In the genomic region with DNA sequence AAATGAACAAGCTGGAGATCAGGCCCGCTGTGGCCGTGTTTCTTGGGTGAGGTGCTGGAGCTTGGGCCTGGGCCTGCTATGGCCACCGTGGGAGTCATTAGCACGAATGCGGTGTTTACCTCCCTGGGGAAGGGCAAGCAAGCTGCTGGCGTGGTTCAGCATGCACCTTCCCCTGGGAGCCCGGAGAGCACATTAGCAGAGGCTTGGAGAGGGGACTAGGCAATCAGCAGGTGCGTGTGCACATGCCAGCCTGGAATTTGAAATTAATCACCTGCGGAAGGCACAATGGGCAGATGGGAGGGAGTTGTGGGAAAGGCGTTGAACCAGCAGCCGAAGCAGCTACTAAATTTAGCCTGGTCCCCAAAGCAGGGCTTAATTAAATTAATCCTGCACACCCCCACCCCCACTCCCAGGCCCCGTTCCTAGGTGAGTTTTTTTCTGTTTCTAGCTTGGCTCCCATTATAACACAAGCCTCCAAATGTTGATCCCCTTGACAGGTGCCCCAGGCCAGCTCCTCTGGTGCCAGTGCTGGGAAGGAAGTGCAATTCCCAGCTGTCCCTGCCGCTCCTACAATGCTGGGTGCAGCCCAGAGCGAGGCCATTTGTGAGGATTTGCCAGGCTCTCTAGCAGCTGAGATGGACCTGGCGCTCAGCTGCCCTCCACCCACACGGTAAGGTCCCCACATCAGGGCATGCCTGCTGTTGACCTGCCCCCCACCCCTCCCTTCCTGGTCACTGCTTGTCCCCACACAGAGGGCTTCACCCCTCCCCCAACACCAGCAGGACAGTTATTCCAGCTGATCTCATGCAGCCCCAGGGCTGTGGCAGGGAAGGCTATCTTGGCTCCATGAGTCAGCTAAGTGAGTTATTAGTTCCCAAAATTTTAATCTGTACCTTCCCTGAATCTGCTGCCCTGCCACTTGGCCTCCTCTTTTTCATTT, we compare ENCODE assay signal across 12 cellular contexts.
DNase-seq lines count a peak whose midpoint lies in the region; ATAC-seq, FAIRE-seq and TF ChIP-seq lines count a peak whose summit lies in the region.
"Had no signal": no experiment of that assay in that cellular context is flagged by ENCODE, and none has a peak within 500 bp of the region (broad histone marks: within the 10 kb centered on the region; RNA-seq: fewer than 3 reads in every experiment).

No MANE protein-coding gene starts in this region.

- POLR2A ChIA-PET in naive thymus-derived CD8-positive, alpha-beta T cell (lab: Charles Lee), result no interaction called here

- no peak overlapping the region for H4K91ac ChIP-seq in H9 (ENCODE audit: insufficient read length, low read depth, low read length)

- H3K23ac ChIP-seq in H9 (ENCODE audit: insufficient read length, low read depth, low read length), result no peak overlapping the region

- no peak for TF ChIP-seq CTCF in H9 (conservative IDR thresholded peaks at IDR 0.05)
- no peak for TF ChIP-seq CTCF in WERI-Rb-1 (IDR thresholded peaks at IDR 0.05; ENCODE audit: low read depth, low read length)
- no peak for TF ChIP-seq CTCF in pancreas (IDR thresholded peaks at IDR 0.05)

- H2BK120ac ChIP-seq in H9 (ENCODE audit: low read depth, low read length, poor library complexity, severe bottlenecking), result no peak overlapping the region

- no peak overlapping the region for H2AFZ ChIP-seq in H9 (ENCODE audit: low read length)

- H3T11ph ChIP-seq in H9 (ENCODE audit: low read length), result no peak overlapping the region

- H4K20me1 ChIP-seq in H9 (ENCODE audit: control insufficient read depth, insufficient read depth, insufficient read length), result no peaks in the 10 kb centered on the region

- H3K9me3 ChIP-seq in H9 (ENCODE audit: control insufficient read depth, low read depth, low read length) (no peaks in the 10 kb centered on the region), WERI-Rb-1 (ENCODE audit: severe bottlenecking) (no peaks in the 10 kb centered on the region), pancreas (no peaks in the 10 kb centered on the region)

- H2BK5ac ChIP-seq in H9 (ENCODE audit: insufficient read length, low read length), result no peak overlapping the region

- H3K9ac ChIP-seq in H9 (ENCODE audit: extremely low read depth, insufficient read length, low read length), result no peak overlapping the region

- no peak overlapping the region for H4K5ac ChIP-seq in H9 (ENCODE audit: insufficient read length, low read depth, low read length)

- peaks cover 3% of the 10 kb centered on the region; the same call in 1 of the 2 replicates for H3K27me3 Mint-ChIP-seq in H9 (ENCODE audit: low read depth)
- H3K27me3 Mint-ChIP-seq in naive thymus-derived CD8-positive, alpha-beta T cell, result peaks cover 0 to 1% (median 0%) of the 10 kb centered on the region in 5 donors

- H3K36me3 ChIP-seq in WERI-Rb-1 (no peaks in the 10 kb centered on the region), pancreas (no peaks in the 10 kb centered on the region)

- no peak overlapping the region for H3K27ac ChIP-seq in H9 (ENCODE audit: insufficient read length, low read depth, low read length)
- peak overlapping the region; percentile 64 for H3K27ac ChIP-seq in WERI-Rb-1
- peak overlapping the region in 2 of 4 donors; percentile 2 to 36 for H3K27ac ChIP-seq in pancreas

- H3K79me2 ChIP-seq in H9 (ENCODE audit: insufficient read depth, low read length), result no peaks in the 10 kb centered on the region

- H2BK20ac ChIP-seq in H9 (ENCODE audit: low read depth, low read length, poor library complexity, severe bottlenecking), result no peak overlapping the region

- no peaks in the 10 kb centered on the region for H3K79me1 ChIP-seq in H9 (ENCODE audit: insufficient read depth, low read depth, low read length, poor library complexity, severe bottlenecking)

- intact Hi-C loops in pancreas (cut with DNase I), result no loop called here

- H3K4me1 ChIP-seq in H9 (ENCODE audit: insufficient read depth, low read length) (no peaks in the 10 kb centered on the region), pancreas (no peaks in the 10 kb centered on the region)

- no peak overlapping the region for H2AK5ac ChIP-seq in H9 (ENCODE audit: insufficient read length, low read length)

- peak; percentile 68 to 88 (median 77) for ATAC-seq in pancreas
- no peak for ATAC-seq in HG03460 (IDR thresholded peaks at IDR 0.05; ENCODE audit: unreplicated experiment)
- ATAC-seq in naive thymus-derived CD8-positive, alpha-beta T cell, result no peak

- peak overlapping the region in 1 of 3 experiments; percentile 44; a peak in 1 of 7 replicates for H3K27ac Mint-ChIP-seq in H9
- no peak overlapping the region for H3K27ac Mint-ChIP-seq in naive thymus-derived CD8-positive, alpha-beta T cell
- H3K27ac Mint-ChIP-seq: IgD-negative memory B cell had no signal

- H3K18ac ChIP-seq in H9 (ENCODE audit: insufficient read length, low read depth, low read length), result no peak overlapping the region

- H3K27me3 ChIP-seq in H9 (ENCODE audit: insufficient read depth, low read length) (no peaks in the 10 kb centered on the region), WERI-Rb-1 (ENCODE audit: insufficient read depth, low read depth, severe bottlenecking) (no peaks in the 10 kb centered on the region), pancreas (no peaks in the 10 kb centered on the region)

- no peak for FAIRE-seq in pancreas (lab: Jason Lieb, UNC)
- FAIRE-seq: frontal cortex, G401.6 had no signal

- whole genome bisulfite sequencing in H9 (ENCODE audit: extremely low coverage, insufficient read length, low lambda C conversion rate), result no CpG with 5 or more reads among the region's 16 CpGs
- 53 to 55% methylated on average over 16 of the region's 16 CpGs for WGBS in pancreas, 2 donors

- H3K9me3 Mint-ChIP-seq in H9, result no peaks in the 10 kb centered on the region
- H3K9me3 Mint-ChIP-seq in naive thymus-derived CD8-positive, alpha-beta T cell, result no peaks in the 10 kb centered on the region

- no peaks in the 10 kb centered on the region for H3K23me2 ChIP-seq in H9 (ENCODE audit: insufficient read length, low read depth, low read length, poor library complexity, severe bottlenecking)

- no peak overlapping the region for H4K8ac ChIP-seq in H9 (replicated peaks; ENCODE audit: insufficient read length, low read depth, low read length)

- H3K4me1 Mint-ChIP-seq in H9, result peaks cover 12 to 33% of the 10 kb centered on the region in 2 experiments
- H3K4me1 Mint-ChIP-seq in naive thymus-derived CD8-positive, alpha-beta T cell, result no peaks in the 10 kb centered on the region
- H3K4me1 Mint-ChIP-seq: IgD-negative memory B cell had no signal

- no peak overlapping the region for H3K4me3 Mint-ChIP-seq in H9
- no peak overlapping the region for H3K4me3 Mint-ChIP-seq in naive thymus-derived CD8-positive, alpha-beta T cell

- H3K4me3 ChIP-seq in WERI-Rb-1 (ENCODE audit: low read depth, low read length) (no peak overlapping the region), pancreas (no peak overlapping the region)

- no peak overlapping the region for H3K4ac ChIP-seq in H9 (ENCODE audit: low read depth, low read length)

- H2BK15ac ChIP-seq in H9 (ENCODE audit: low read depth, low read length), result no peak overlapping the region

- H3K56ac ChIP-seq in H9 (ENCODE audit: insufficient read length, low read depth, low read length), result no peak overlapping the region

- H3K36me3 Mint-ChIP-seq in H9 (ENCODE audit: insufficient read depth in 1 of 3, low read depth in 3 of 3), result no peaks in the 10 kb centered on the region
- H3K36me3 Mint-ChIP-seq in naive thymus-derived CD8-positive, alpha-beta T cell, result no peaks in the 10 kb centered on the region

- H3K4me2 ChIP-seq in H9 (ENCODE audit: insufficient read depth, insufficient read length, low read length), result no peak overlapping the region

- peak overlapping the region; percentile 23; the same call in 1 of the 2 replicates for H3K14ac ChIP-seq in H9 (ENCODE audit: insufficient read depth, low read length)

- H2BK12ac ChIP-seq in H9 (ENCODE audit: insufficient read length, low read depth, low read length), result no peak overlapping the region

- no peak for DNase-seq in H9
- peak; percentile 78 for DNase-seq in NCI-H2029 treated with DMSO at 0.1 percent for 48 hours (lab: John Stamatoyannopoulos, UW)
- peak; percentile 69 for DNase-seq in WERI-Rb-1
- DNase-seq in pancreas, result peak in 3 of 6 donors; percentile 44 to 49 (median 44)
- no peak for DNase-seq in iPS-NIHi7 (ENCODE audit: extremely low spot score)
- DNase-seq in CD1c-positive myeloid dendritic cell (ENCODE audit: extremely low spot score), result no peak
- no peak for DNase-seq in naive thymus-derived CD8-positive, alpha-beta T cell
- DNase-seq: stimulated activated CD4-positive, alpha-beta T cell treated with anti-CD3 and anti-CD28 coated beads, Interleukin-15, amount 100 ng/mL, for 24 hours had no signal

Comparison
In these comparisons a context has a peak if more than half of its experiments do, and no peak if none do; other contexts are left out.
1. DNase-seq: peak in NCI-H2029 treated with DMSO at 0.1 percent for 48 hours (single experiment) and WERI-Rb-1 (single experiment); none in H9 (single experiment), iPS-NIHi7 (single experiment), CD1c-positive myeloid dendritic cell (single experiment) and naive thymus-derived CD8-positive, alpha-beta T cell (0 of 10).
2. ATAC-seq: peak in pancreas (4 of 4); none in HG03460 (single experiment) and naive thymus-derived CD8-positive, alpha-beta T cell (0 of 2).